1 cellular context compared by ENCODE assay signal in genomic region chr20:38168791-38169589, GRCh38.
TF ChIP-seq lines count a peak whose summit lies in the region.

No MANE protein-coding gene starts in this region.

TF ChIP-seq in HepG2, 621 proteins besides CTCF, POLR2A, EP300 and RAD21 (continued from another document and continues in another):
- TF ChIP-seq ETS1 (CRISPR knock-in tag; IDR thresholded peaks at IDR 0.05) (no peak), NFIB (CRISPR knock-in tag; IDR thresholded peaks at IDR 0.05; ENCODE audit: borderline replicate concordance) (no peak), RELA (CRISPR knock-in tag; IDR thresholded peaks at IDR 0.05) (no peak), NCOA2 (CRISPR knock-in tag; IDR thresholded peaks at IDR 0.05) (peak; percentile 21; the same call in 1 of the 2 replicates), GTF2F1 (IDR thresholded peaks at IDR 0.05; ENCODE audit: low read length) (no peak), MAZ (IDR thresholded peaks at IDR 0.05; ENCODE audit: borderline replicate concordance, low read depth, low read length) (no peak), MAZ (CRISPR knock-in tag; IDR thresholded peaks at IDR 0.05; ENCODE audit: low read depth) (no peak), ZBTB4 (CRISPR knock-in tag; IDR thresholded peaks at IDR 0.05; ENCODE audit: borderline replicate concordance) (no peak), GABPB1 (CRISPR knock-in tag; IDR thresholded peaks at IDR 0.05) (peak; percentile 41; the same call in 1 of the 2 replicates), ATF2 (CRISPR knock-in tag; IDR thresholded peaks at IDR 0.05) (no peak), CEBPG (CRISPR knock-in tag; IDR thresholded peaks at IDR 0.05) (no peak), RARA (CRISPR knock-in tag; IDR thresholded peaks at IDR 0.05) (peak; percentile 45; the same call in 1 of the 2 replicates), SMAD1 (CRISPR knock-in tag; IDR thresholded peaks at IDR 0.05; ENCODE audit: borderline replicate concordance, low read depth) (no peak), NFKB2 (CRISPR knock-in tag; IDR thresholded peaks at IDR 0.05; ENCODE audit: borderline replicate concordance) (peak; percentile 30; the same call in 1 of the 2 replicates), PAWR (CRISPR knock-in tag; IDR thresholded peaks at IDR 0.05; ENCODE audit: borderline replicate concordance) (no peak), SALL1 (CRISPR knock-in tag; IDR thresholded peaks at IDR 0.05) (peak; percentile 74), MIER2 (CRISPR knock-in tag; IDR thresholded peaks at IDR 0.05) (0 out of 2 replicates have a peak, but pooled peaks have one; percentile 16), ASH2L (IDR thresholded peaks at IDR 0.05; ENCODE audit: insufficient read length, low read depth, low read length) (no peak), ZBTB3 (CRISPR knock-in tag; IDR thresholded peaks at IDR 0.05; ENCODE audit: borderline replicate concordance, low read depth) (no peak), AFF4 (CRISPR knock-in tag; IDR thresholded peaks at IDR 0.05) (no peak), RBAK (CRISPR knock-in tag; IDR thresholded peaks at IDR 0.05) (no peak), STAG1 (CRISPR knock-in tag; IDR thresholded peaks at IDR 0.05) (0 out of 2 replicates have a peak, but pooled peaks have one; percentile 13), ZNF292 (CRISPR knock-in tag; IDR thresholded peaks at IDR 0.05; ENCODE audit: borderline replicate concordance, low read depth) (no peak), SCMH1 (CRISPR knock-in tag; IDR thresholded peaks at IDR 0.05; ENCODE audit: borderline replicate concordance) (no peak), ZNF687 (CRISPR knock-in tag; IDR thresholded peaks at IDR 0.05) (peak; percentile 60), POGK (CRISPR knock-in tag; conservative IDR thresholded peaks at IDR 0.05) (no peak), ZNF567 (CRISPR knock-in tag; IDR thresholded peaks at IDR 0.05; ENCODE audit: borderline replicate concordance) (no peak), SP5 (CRISPR knock-in tag; IDR thresholded peaks at IDR 0.05; ENCODE audit: borderline replicate concordance, low read depth) (no peak), SIX4 (CRISPR knock-in tag; IDR thresholded peaks at IDR 0.05) (0 out of 2 replicates have a peak, but pooled peaks have one; percentile 55), MTF1 (CRISPR knock-in tag; IDR thresholded peaks at IDR 0.05) (no peak), ZFP36L1 (CRISPR knock-in tag; IDR thresholded peaks at IDR 0.05) (no peak), TFAP4 (IDR thresholded peaks at IDR 0.05; ENCODE audit: borderline replicate concordance, low read depth) (no peak), ZNF513 (CRISPR knock-in tag; conservative IDR thresholded peaks at IDR 0.05) (no peak), HNF4A (CRISPR knock-in tag; IDR thresholded peaks at IDR 0.05) (peak; percentile 82), KMT2A (CRISPR knock-in tag; IDR thresholded peaks at IDR 0.05) (peak; percentile 28; the same call in 1 of the 2 replicates), HMG20A (CRISPR knock-in tag; IDR thresholded peaks at IDR 0.05; ENCODE audit: borderline replicate concordance) (0 out of 2 replicates have a peak, but pooled peaks have one; percentile 4), HIC2 (CRISPR knock-in tag; IDR thresholded peaks at IDR 0.05; ENCODE audit: low read depth) (no peak; the same call in 1 of the 2 replicates), ZNF580 (CRISPR knock-in tag; IDR thresholded peaks at IDR 0.05; ENCODE audit: borderline replicate concordance, low read depth) (0 out of 2 replicates have a peak, but pooled peaks have one; percentile 57)
